1 cellular context compared by ENCODE assay signal in the genomic region with DNA sequence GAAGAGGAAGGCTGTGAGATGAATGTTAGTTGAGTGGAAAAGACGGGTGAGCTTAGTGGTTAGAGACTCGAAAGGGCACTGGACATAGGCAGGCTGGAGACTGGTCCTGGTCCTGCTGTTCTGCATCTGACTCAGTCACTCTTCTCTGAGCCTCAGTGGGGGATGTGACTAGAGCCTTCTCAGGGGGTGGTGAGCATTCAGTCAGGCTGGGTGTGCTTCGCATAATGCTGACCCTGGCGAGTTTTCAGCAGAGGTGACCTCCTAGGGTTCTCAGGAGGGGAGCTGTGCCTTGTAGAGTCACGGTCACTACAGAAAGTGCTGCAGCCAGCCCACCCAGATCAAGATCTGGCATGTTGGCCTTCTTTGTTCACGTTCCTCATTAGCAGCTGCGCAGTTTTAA.
TF ChIP-seq lines count a peak whose summit lies in the region.

No MANE protein-coding gene starts in this region.

TF ChIP-seq in H1, 55 proteins besides CTCF, POLR2A, EP300 and RAD21:
- TF ChIP-seq TBP (IDR thresholded peaks at IDR 0.05; ENCODE audit: low read depth, low read length), result no peak
- no peak for TF ChIP-seq HDAC2 (IDR thresholded peaks at IDR 0.05; ENCODE audit: borderline replicate concordance in 1 of 2, low read depth in 2 of 2, low read length in 2 of 2)
- TF ChIP-seq, protein P1, sequence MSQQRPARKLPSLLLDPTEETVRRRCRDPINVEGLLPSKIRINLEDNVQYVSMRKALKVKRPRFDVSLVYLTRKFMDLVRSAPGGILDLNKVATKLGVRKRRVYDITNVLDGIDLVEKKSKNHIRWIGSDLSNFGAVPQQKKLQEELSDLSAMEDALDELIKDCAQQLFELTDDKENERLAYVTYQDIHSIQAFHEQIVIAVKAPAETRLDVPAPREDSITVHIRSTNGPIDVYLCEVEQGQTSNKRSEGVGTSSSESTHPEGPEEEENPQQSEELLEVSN (IDR thresholded peaks at IDR 0.05), result no peak
- no peak for TF ChIP-seq MAFK (IDR thresholded peaks at IDR 0.05; ENCODE audit: low read depth, low read length)
- TF ChIP-seq GABPA (IDR thresholded peaks at IDR 0.05; ENCODE audit: borderline replicate concordance, insufficient read depth, low read length), result no peak
- TF ChIP-seq ZNF274 (IDR thresholded peaks at IDR 0.05; ENCODE audit: borderline replicate concordance, extremely low read depth, low read length), result no peak
- TF ChIP-seq, protein P2, sequence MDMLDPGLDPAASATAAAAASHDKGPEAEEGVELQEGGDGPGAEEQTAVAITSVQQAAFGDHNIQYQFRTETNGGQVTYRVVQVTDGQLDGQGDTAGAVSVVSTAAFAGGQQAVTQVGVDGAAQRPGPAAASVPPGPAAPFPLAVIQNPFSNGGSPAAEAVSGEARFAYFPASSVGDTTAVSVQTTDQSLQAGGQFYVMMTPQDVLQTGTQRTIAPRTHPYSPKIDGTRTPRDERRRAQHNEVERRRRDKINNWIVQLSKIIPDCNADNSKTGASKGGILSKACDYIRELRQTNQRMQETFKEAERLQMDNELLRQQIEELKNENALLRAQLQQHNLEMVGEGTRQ (IDR thresholded peaks at IDR 0.05; ENCODE audit: low read length), result no peak
- TF ChIP-seq NANOG (IDR thresholded peaks at IDR 0.05; ENCODE audit: insufficient read depth, low read depth, low read length, poor library complexity, severe bottlenecking), result no peak
- no peak for TF ChIP-seq BRCA1 (IDR thresholded peaks at IDR 0.05; ENCODE audit: low read depth, low read length)
- no peak for TF ChIP-seq CTBP2 (IDR thresholded peaks at IDR 0.05; ENCODE audit: borderline replicate concordance, insufficient read depth, insufficient read length, low read length)
